ENCODE assay signal across 1 cellular context in genomic region chr16:2035431-2036199, GRCh38.
TF ChIP-seq lines count a peak whose summit lies in the region.

No MANE protein-coding gene starts in this region.

TF ChIP-seq in GM23338, 12 proteins besides CTCF, POLR2A, EP300 and RAD21 (continued from another document):
- no peak for TF ChIP-seq ZNF462 (CRISPR knock-in tag; IDR thresholded peaks at IDR 0.05)
- TF ChIP-seq NANOG (IDR thresholded peaks at IDR 0.05; ENCODE audit: borderline replicate concordance): no peak
- TF ChIP-seq JUNB (IDR thresholded peaks at IDR 0.05; ENCODE audit: unreplicated experiment): no peak
- no peak for TF ChIP-seq CREB1 (CRISPR knock-in tag; IDR thresholded peaks at IDR 0.05; ENCODE audit: low read depth)
- no peak for TF ChIP-seq STAT1 (IDR thresholded peaks at IDR 0.05; ENCODE audit: unreplicated experiment)
